Comparison of ENCODE assay signal across 26 cellular contexts in the genomic region with DNA sequence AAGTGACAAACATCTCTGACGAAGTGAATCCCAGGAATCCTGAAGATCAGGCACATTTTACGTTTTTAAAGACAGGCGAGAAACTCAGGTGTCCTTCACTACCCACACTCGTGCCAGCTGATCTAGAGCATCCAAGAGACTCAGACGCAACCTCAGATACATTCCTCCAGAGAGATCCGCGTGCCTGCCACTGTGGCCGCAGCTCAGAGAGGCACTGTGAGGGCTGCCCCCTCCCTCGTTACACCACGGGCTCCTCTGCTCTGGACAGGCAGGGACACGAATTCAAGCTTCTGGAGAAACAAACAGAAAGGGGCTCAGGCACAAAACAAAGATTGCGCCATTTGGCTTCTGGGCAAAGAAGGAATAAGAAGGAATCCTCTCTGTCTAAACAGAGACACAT.
"Had no signal": no experiment of that assay in that cellular context is flagged by ENCODE, and none has a peak within 500 bp of the region (broad histone marks: within the 10 kb centered on the region; RNA-seq: fewer than 3 reads in every experiment).

No MANE protein-coding gene starts in this region.

- ATAC-seq: activated CD4-positive, alpha-beta T cell treated with anti-CD3 and anti-CD28 coated beads for 36 hours; T-cell had no signal

- H3K4me1 ChIP-seq: adrenal gland, breast epithelium had no signal

- DNase-seq: activated CD4-positive, alpha-beta memory T cell treated with anti-CD3 and anti-CD28 coated beads, Interleukin-2, amount 10 ng/mL, durations not matched to agents 7 days and 5 days; activated CD4-positive, alpha-beta T cell treated with anti-CD3 and anti-CD28 coated beads for 36 hours; activated CD4-positive, alpha-beta T cell treated with anti-CD3 and anti-CD28 coated beads, Interleukin-2, amount 50 U/mL, for 1 hour; activated gamma-delta T cell treated with Interleukin-2 at 50 U/mL for 16 hours; activated naive CD8-positive, alpha-beta T cell treated with anti-CD3 and anti-CD28 coated beads, Interleukin-2, amount 10 ng/mL, durations not matched to agents 7 days and 5 days; activated T-cell treated with anti-CD3 and anti-CD28 coated beads for 4 hours; activated T-cell treated with anti-CD3 and anti-CD28 coated beads, Interleukin-2, amount 50 U/mL, for 48 hours; adrenal gland; aorta; IMR-90; KBM-7; NCI-H1092; NCI-H1417; NCI-H1930; NCI-H2171 treated with DMSO at 0.1 percent for 48 hours; NCI-H345; NCI-H510A; NCI-H526 treated with DMSO at 0.1 percent for 48 hours; NCI-H82; T-cell; T-helper 2 cell had no signal

- H3K4me3 ChIP-seq: adrenal gland, breast epithelium, SK-N-MC had no signal

- H3K27ac ChIP-seq: adrenal gland, breast epithelium, SK-N-MC, VCaP had no signal

- H3K4me1 Mint-ChIP-seq: activated CD4-positive, alpha-beta T cell treated with anti-CD3 and anti-CD28 coated beads for 36 hours; activated naive CD8-positive, alpha-beta T cell treated with anti-CD3 and anti-CD28 coated beads, Interleukin-2, amount 10 ng/mL, durations not matched to agents 7 days and 5 days had no signal

- H3K9me3 ChIP-seq: adrenal gland, breast epithelium had no signal

- H3K27me3 ChIP-seq: adrenal gland, breast epithelium had no signal

- H3K4me3 Mint-ChIP-seq: activated CD4-positive, alpha-beta memory T cell treated with anti-CD3 and anti-CD28 coated beads, Interleukin-2, amount 10 ng/mL, durations not matched to agents 7 days and 5 days; activated CD4-positive, alpha-beta T cell treated with anti-CD3 and anti-CD28 coated beads for 36 hours; activated naive CD8-positive, alpha-beta T cell treated with anti-CD3 and anti-CD28 coated beads, Interleukin-2, amount 10 ng/mL, durations not matched to agents 7 days and 5 days; T-cell had no signal

- H3K27ac Mint-ChIP-seq: activated CD4-positive, alpha-beta memory T cell treated with anti-CD3 and anti-CD28 coated beads, Interleukin-2, amount 10 ng/mL, durations not matched to agents 7 days and 5 days; activated naive CD8-positive, alpha-beta T cell treated with anti-CD3 and anti-CD28 coated beads, Interleukin-2, amount 10 ng/mL, durations not matched to agents 7 days and 5 days; activated T-helper 2 cell treated with anti-CD3 and anti-CD28 coated beads, Interferon-gamma antibody, Interleukin-2, Interleukin-4, amounts not matched to agents 10 μg/mL and 5 μg/mL and 100 μg/mL, durations not matched to agents 14 hours and 24 hours and 36 hours; T-cell had no signal

- H3K27me3 Mint-ChIP-seq: activated CD4-positive, alpha-beta memory T cell treated with anti-CD3 and anti-CD28 coated beads, Interleukin-2, amount 10 ng/mL, durations not matched to agents 7 days and 5 days; activated CD4-positive, alpha-beta T cell treated with anti-CD3 and anti-CD28 coated beads for 36 hours; activated naive CD8-positive, alpha-beta T cell treated with anti-CD3 and anti-CD28 coated beads, Interleukin-2, amount 10 ng/mL, durations not matched to agents 7 days and 5 days; central memory CD8-positive, alpha-beta T cell; T-cell had no signal

- H3K9me3 Mint-ChIP-seq: activated CD4-positive, alpha-beta memory T cell treated with anti-CD3 and anti-CD28 coated beads, Interleukin-2, amount 10 ng/mL, durations not matched to agents 7 days and 5 days; activated naive CD8-positive, alpha-beta T cell treated with anti-CD3 and anti-CD28 coated beads, Interleukin-2, amount 10 ng/mL, durations not matched to agents 7 days and 5 days; activated T-helper 2 cell treated with anti-CD3 and anti-CD28 coated beads, Interferon-gamma antibody, Interleukin-2, Interleukin-4, amounts not matched to agents 10 μg/mL and 5 μg/mL and 100 μg/mL, durations not matched to agents 14 hours and 24 hours and 36 hours; central memory CD8-positive, alpha-beta T cell had no signal
